Comparison of ENCODE assay signal across 1 cellular context in genomic region chr4:39987505-39987904, GRCh38.
TF ChIP-seq lines count a peak whose summit lies in the region.

No MANE protein-coding gene starts in this region.

TF ChIP-seq in HepG2, 621 proteins besides CTCF, POLR2A, EP300 and RAD21 (continued from another document and continues in another):
- TF ChIP-seq AFF4 (CRISPR knock-in tag; IDR thresholded peaks at IDR 0.05) (no peak), POLR2G (IDR thresholded peaks at IDR 0.05; ENCODE audit: low read depth, low read length) (no peak), ZNF574 (CRISPR knock-in tag; IDR thresholded peaks at IDR 0.05) (no peak), AHDC1 (CRISPR knock-in tag; IDR thresholded peaks at IDR 0.05; ENCODE audit: borderline replicate concordance) (peak; percentile 31; the same call in 1 of the 2 replicates), TBX3 (IDR thresholded peaks at IDR 0.05; ENCODE audit: borderline replicate concordance) (peak; percentile 65; the same call in 1 of the 2 replicates), ZNF18 (CRISPR knock-in tag; IDR thresholded peaks at IDR 0.05; ENCODE audit: insufficient replicate concordance) (peak; percentile 79), FOSL2 (CRISPR knock-in tag; IDR thresholded peaks at IDR 0.05) (no peak), ZNF350 (CRISPR knock-in tag; IDR thresholded peaks at IDR 0.05; ENCODE audit: borderline replicate concordance, low read depth) (no peak), ZNF646 (CRISPR knock-in tag; IDR thresholded peaks at IDR 0.05) (peak; percentile 52; the same call in 1 of the 2 replicates), NCOR1 (IDR thresholded peaks at IDR 0.05; ENCODE audit: borderline replicate concordance, low read length) (peak; percentile 46; the same call in 1 of the 2 replicates), CEBPB (IDR thresholded peaks at IDR 0.05; ENCODE audit: borderline replicate concordance, low read depth, low read length) (peak; percentile 68; the same call in 1 of the 2 replicates), ARID5B (CRISPR knock-in tag; IDR thresholded peaks at IDR 0.05) (peak; percentile 60), TGIF2 (CRISPR knock-in tag; IDR thresholded peaks at IDR 0.05) (no peak), BCL6 (CRISPR knock-in tag; IDR thresholded peaks at IDR 0.05) (0 out of 2 replicates have a peak, but pooled peaks have one; percentile 16), ZNF644 (CRISPR knock-in tag; IDR thresholded peaks at IDR 0.05; ENCODE audit: low read depth) (peak; percentile 73), ETS1 (CRISPR knock-in tag; IDR thresholded peaks at IDR 0.05) (no peak), SNAPC2 (CRISPR knock-in tag; IDR thresholded peaks at IDR 0.05) (no peak), ZNF362 (CRISPR knock-in tag; IDR thresholded peaks at IDR 0.05; ENCODE audit: borderline replicate concordance) (no peak), SOX13 (IDR thresholded peaks at IDR 0.05) (no peak), SOX13 (CRISPR knock-in tag; conservative IDR thresholded peaks at IDR 0.05 in 1 of 2, IDR thresholded peaks at IDR 0.05 in 1 of 2) (peak in 1 of 2 experiments; percentile 20; a peak in 1 of 4 replicates), FOXP1 (IDR thresholded peaks at IDR 0.05) (no peak), FOXP1 (CRISPR knock-in tag; IDR thresholded peaks at IDR 0.05) (peak; percentile 61)
